ENCODE assay signal across 8 cellular contexts in genomic region chr5:82793808-82794419, GRCh38.
DNase-seq lines count a peak whose midpoint lies in the region; ATAC-seq and TF ChIP-seq lines count a peak whose summit lies in the region.

No MANE protein-coding gene starts in this region.

- no peaks in the 10 kb centered on the region for H3K4me1 ChIP-seq in hepatocyte (ENCODE audit: insufficient read depth)

- H3K27me3 ChIP-seq in hepatocyte, result no peaks in the 10 kb centered on the region

- no peaks in the 10 kb centered on the region for H3K9me2 ChIP-seq in hepatocyte (replicated peaks; ENCODE audit: insufficient read depth)

- 87% methylated on average over 4 of the region's 4 CpGs for WGBS in hepatocyte (ENCODE audit: low lambda C conversion rate, missing lambda C conversion rate)

- no peak overlapping the region for H2AFZ ChIP-seq in hepatocyte

- H3K27me3 Mint-ChIP-seq in Calu3 (ENCODE audit: unreplicated experiment), result no peaks in the 10 kb centered on the region

- H3K4me1 Mint-ChIP-seq in Calu3 (ENCODE audit: low read depth, unreplicated experiment), result no peaks in the 10 kb centered on the region

- peak; percentile 65 for TF ChIP-seq CTCF in Calu3 (IDR thresholded peaks at IDR 0.05; ENCODE audit: unreplicated experiment)
- peak; percentile 43 for TF ChIP-seq CTCF in hepatocyte (IDR thresholded peaks at IDR 0.05; ENCODE audit: poor library complexity)

- no TSS peak for BruUV-seq in Calu3 (replicated peaks; lab: Mats Ljungman, UMichigan)

- peaks cover 2% of the 10 kb centered on the region for H3K9me3 Mint-ChIP-seq in Calu3 (ENCODE audit: low read depth, unreplicated experiment)

- no peaks in the 10 kb centered on the region for H3K79me2 ChIP-seq in hepatocyte

- no peak for ATAC-seq in HG02610 (IDR thresholded peaks at IDR 0.05; ENCODE audit: unreplicated experiment)

- peak; percentile 60 for DNase-seq in Calu3
- DNase-seq in Jurkat, Clone E6-1 (ENCODE audit: low read depth, low spot score), result peak; percentile 38
- DNase-seq in activated CD8-positive, alpha-beta memory T cell treated with anti-CD3 and anti-CD28 coated beads, Interleukin-2, amount 50 U/mL, for 48 hours, result peak; percentile 68
- no peak for DNase-seq in hepatocyte (ENCODE audit: low spot score)
- peak; percentile 13 for DNase-seq in stimulated activated CD4-positive, alpha-beta T cell treated with anti-CD3 and anti-CD28 coated beads, Interleukin-4, amount 100 ng/mL, for 1 hour
- DNase-seq in HuH-7.5 (ENCODE audit: low spot score), result no peak
- DNase-seq in NCI-H446 treated with DMSO at 0.1 percent for 48 hours (lab: John Stamatoyannopoulos, UW), result no peak

- intact Hi-C loops in Calu3 (cut with micrococcal nuclease; ENCODE audit: unreplicated experiment), result loop anchor here (2.0 to 5.0 kb wide), 2 partner anchors 153 to 432 kb away; no protein-coding TSS in a partner anchor

- no peaks in the 10 kb centered on the region for H3K36me3 ChIP-seq in hepatocyte (replicated peaks; ENCODE audit: insufficient read depth, low read depth)

- no peaks in the 10 kb centered on the region for H4K20me1 ChIP-seq in hepatocyte (ENCODE audit: insufficient read depth, poor library complexity, severe bottlenecking)

- H3K4me3 Mint-ChIP-seq in Calu3 (ENCODE audit: low read depth, unreplicated experiment), result no peak overlapping the region

- no peak overlapping the region for H3K4me2 ChIP-seq in hepatocyte

- H3K36me3 Mint-ChIP-seq in Calu3 (ENCODE audit: insufficient read depth, unreplicated experiment), result no peaks in the 10 kb centered on the region

- H3K27ac Mint-ChIP-seq in Calu3 (ENCODE audit: unreplicated experiment), result no peak overlapping the region

- no peak overlapping the region for H3K27ac ChIP-seq in hepatocyte

- H3K9me3 ChIP-seq in hepatocyte (ENCODE audit: low read depth), result no peaks in the 10 kb centered on the region

- CTCF ChIA-PET in Calu3 (lab: Charles Lee), result no interaction called here

- no peak overlapping the region for H3K4me3 ChIP-seq in Jurkat, Clone E6-1 (ENCODE audit: low read length)
- no peak overlapping the region for H3K4me3 ChIP-seq in hepatocyte

Comparison
In these comparisons a context has a peak if more than half of its experiments do, and no peak if none do; other contexts are left out.
1. DNase-seq: peak in Calu3 (single experiment), Jurkat, Clone E6-1 (single experiment), activated CD8-positive, alpha-beta memory T cell treated with anti-CD3 and anti-CD28 coated beads, Interleukin-2, amount 50 U/mL, for 48 hours (single experiment) and stimulated activated CD4-positive, alpha-beta T cell treated with anti-CD3 and anti-CD28 coated beads, Interleukin-4, amount 100 ng/mL, for 1 hour (single experiment); none in hepatocyte (single experiment), HuH-7.5 (single experiment) and NCI-H446 treated with DMSO at 0.1 percent for 48 hours (single experiment).